ENCODE assay signal across 1 cellular context in the genomic region with DNA sequence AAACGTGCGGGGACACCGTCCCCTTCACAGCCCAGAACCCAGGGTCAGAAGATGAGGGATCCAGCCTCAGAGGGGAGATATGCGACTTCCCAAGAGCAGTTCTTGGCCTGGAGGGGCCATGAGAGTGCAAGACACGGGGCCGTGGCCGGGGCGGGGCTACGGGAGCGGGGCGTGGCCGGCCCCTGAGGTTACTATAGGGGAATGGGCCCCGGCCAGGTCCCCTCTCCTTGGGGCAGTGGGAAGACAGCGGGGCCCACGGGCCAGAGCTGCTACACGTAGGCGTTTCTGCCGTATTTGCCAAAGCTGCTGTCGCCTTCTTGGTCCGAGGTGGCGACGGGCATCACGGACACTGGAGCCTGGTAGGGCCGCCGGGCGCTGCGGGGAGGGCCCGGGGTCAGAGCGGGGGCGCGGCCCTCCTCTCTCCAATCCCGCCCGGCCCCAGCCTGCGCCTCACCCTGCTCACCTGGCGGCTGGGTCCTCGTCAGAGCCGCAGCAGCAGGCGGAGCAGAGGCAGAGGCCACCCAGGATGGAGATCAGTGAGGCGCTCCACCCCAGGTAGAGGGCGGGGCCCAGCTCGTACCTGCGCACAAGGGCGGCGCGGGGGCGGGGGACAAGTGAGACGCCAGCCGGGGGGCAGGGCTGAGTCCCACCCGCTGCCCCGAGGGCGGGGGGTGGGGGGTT.
TF ChIP-seq lines count a peak whose summit lies in the region.

No MANE protein-coding gene starts in this region.

TF ChIP-seq in HepG2, 621 proteins besides CTCF, POLR2A, EP300 and RAD21 (continued from another document):
- TF ChIP-seq, protein P1, sequence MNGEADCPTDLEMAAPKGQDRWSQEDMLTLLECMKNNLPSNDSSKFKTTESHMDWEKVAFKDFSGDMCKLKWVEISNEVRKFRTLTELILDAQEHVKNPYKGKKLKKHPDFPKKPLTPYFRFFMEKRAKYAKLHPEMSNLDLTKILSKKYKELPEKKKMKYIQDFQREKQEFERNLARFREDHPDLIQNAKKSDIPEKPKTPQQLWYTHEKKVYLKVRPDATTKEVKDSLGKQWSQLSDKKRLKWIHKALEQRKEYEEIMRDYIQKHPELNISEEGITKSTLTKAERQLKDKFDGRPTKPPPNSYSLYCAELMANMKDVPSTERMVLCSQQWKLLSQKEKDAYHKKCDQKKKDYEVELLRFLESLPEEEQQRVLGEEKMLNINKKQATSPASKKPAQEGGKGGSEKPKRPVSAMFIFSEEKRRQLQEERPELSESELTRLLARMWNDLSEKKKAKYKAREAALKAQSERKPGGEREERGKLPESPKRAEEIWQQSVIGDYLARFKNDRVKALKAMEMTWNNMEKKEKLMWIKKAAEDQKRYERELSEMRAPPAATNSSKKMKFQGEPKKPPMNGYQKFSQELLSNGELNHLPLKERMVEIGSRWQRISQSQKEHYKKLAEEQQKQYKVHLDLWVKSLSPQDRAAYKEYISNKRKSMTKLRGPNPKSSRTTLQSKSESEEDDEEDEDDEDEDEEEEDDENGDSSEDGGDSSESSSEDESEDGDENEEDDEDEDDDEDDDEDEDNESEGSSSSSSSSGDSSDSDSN (CRISPR knock-in tag; IDR thresholded peaks at IDR 0.05) = no peak
- TF ChIP-seq AGO1 (IDR thresholded peaks at IDR 0.05; ENCODE audit: low read depth, low read length, poor library complexity, severe bottlenecking) (peak; percentile 69), HNF1B (CRISPR knock-in tag; IDR thresholded peaks at IDR 0.05) (no peak), ZNF678 (CRISPR knock-in tag; IDR thresholded peaks at IDR 0.05) (no peak), SNAI1 (CRISPR knock-in tag; IDR thresholded peaks at IDR 0.05; ENCODE audit: borderline replicate concordance) (no peak), RBFOX2 (IDR thresholded peaks at IDR 0.05; ENCODE audit: low read depth, low read length) (peak; percentile 51; the same call in 1 of the 2 replicates), ZNF234 (CRISPR knock-in tag; conservative IDR thresholded peaks at IDR 0.05) (no peak), ZNF253 (CRISPR knock-in tag; IDR thresholded peaks at IDR 0.05; ENCODE audit: borderline replicate concordance) (no peak)
TF ChIP-seq in HepG2: peak in this region for 5.
